ENCODE assay signal across 1 cellular context in genomic region chr3:186612065-186612464, GRCh38.
TF ChIP-seq lines count a peak whose summit lies in the region.

No MANE protein-coding gene starts in this region.

TF ChIP-seq in HepG2, 621 proteins besides CTCF, POLR2A, EP300 and RAD21:
- TF ChIP-seq PAX8 (CRISPR knock-in tag; IDR thresholded peaks at IDR 0.05; ENCODE audit: borderline replicate concordance) (no peak), ZNF850 (CRISPR knock-in tag; conservative IDR thresholded peaks at IDR 0.05) (0 out of 2 replicates have a peak, but pooled peaks have one; percentile 11), TFDP1 (CRISPR knock-in tag; IDR thresholded peaks at IDR 0.05; ENCODE audit: borderline replicate concordance) (0 out of 2 replicates have a peak, but pooled peaks have one; percentile 3), MBD4 (IDR thresholded peaks at IDR 0.05; ENCODE audit: borderline replicate concordance, low read length) (no peak), MAFF (IDR thresholded peaks at IDR 0.05; ENCODE audit: low read depth, low read length) (peak; percentile 98), SMAD9 (CRISPR knock-in tag; IDR thresholded peaks at IDR 0.05) (no peak), HIVEP1 (CRISPR knock-in tag; IDR thresholded peaks at IDR 0.05) (no peak), RBFOX2 (IDR thresholded peaks at IDR 0.05; ENCODE audit: low read depth, low read length) (peak; percentile 62), SMAD3 (CRISPR knock-in tag; IDR thresholded peaks at IDR 0.05) (0 out of 2 replicates have a peak, but pooled peaks have one; percentile 27), NFAT5 (CRISPR knock-in tag; IDR thresholded peaks at IDR 0.05) (0 out of 2 replicates have a peak, but pooled peaks have one; percentile 42), RBM22 (optimal IDR thresholded peaks at IDR 0.05; ENCODE audit: low read length) (peak; percentile 24), MIER2 (CRISPR knock-in tag; IDR thresholded peaks at IDR 0.05) (no peak), MAFK (conservative IDR thresholded peaks at IDR 0.05 in 1 of 2, IDR thresholded peaks at IDR 0.05 in 1 of 2; ENCODE audit: low read length in 2 of 2) (peak; percentile 98), TEAD3 (CRISPR knock-in tag; optimal IDR thresholded peaks at IDR 0.05; ENCODE audit: borderline replicate concordance) (peak; percentile 10), FOXO1 (CRISPR knock-in tag; IDR thresholded peaks at IDR 0.05) (peak; percentile 32; the same call in 1 of the 2 replicates), MAFG (CRISPR knock-in tag; IDR thresholded peaks at IDR 0.05) (0 out of 2 replicates have a peak, but pooled peaks have one; percentile 26), HBP1 (CRISPR knock-in tag; IDR thresholded peaks at IDR 0.05; ENCODE audit: low read depth) (0 out of 2 replicates have a peak, but pooled peaks have one; percentile 5), POGK (CRISPR knock-in tag; conservative IDR thresholded peaks at IDR 0.05) (no peak), ZC3H4 (CRISPR knock-in tag; IDR thresholded peaks at IDR 0.05; ENCODE audit: borderline replicate concordance) (0 out of 2 replicates have a peak, but pooled peaks have one; percentile 35), HNRNPL (IDR thresholded peaks at IDR 0.05; ENCODE audit: low read depth, low read length) (0 out of 2 replicates have a peak, but pooled peaks have one; percentile 32), HMG20A (CRISPR knock-in tag; IDR thresholded peaks at IDR 0.05; ENCODE audit: borderline replicate concordance) (no peak)
